In the genomic region with DNA sequence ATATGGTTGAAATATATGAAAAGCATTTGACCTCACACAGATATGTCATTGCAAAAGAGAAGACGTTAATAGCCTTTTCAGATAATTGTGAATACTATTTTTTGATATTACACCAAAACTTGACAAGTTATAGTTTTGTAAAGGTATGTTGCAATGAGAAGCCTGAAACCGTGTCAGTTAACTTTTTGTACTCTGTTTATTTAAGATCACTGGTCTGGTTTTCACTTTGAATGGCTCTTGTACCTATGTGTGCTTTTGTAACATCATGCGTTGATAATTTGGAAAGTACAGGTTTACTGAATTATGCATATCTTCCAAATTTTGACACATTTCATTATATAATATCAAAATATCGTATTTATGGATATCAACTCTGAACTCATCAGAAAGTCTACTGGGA, we compare ENCODE assay signal across 10 cellular contexts.
"Had no signal": no experiment of that assay in that cellular context is flagged by ENCODE, and none has a peak within 500 bp of the region (broad histone marks: within the 10 kb centered on the region; RNA-seq: fewer than 3 reads in every experiment).

No MANE protein-coding gene starts in this region.

- H3K36me3 ChIP-seq: HAP-1 had no signal

- FAIRE-seq: H1 had no signal

- H2AFZ ChIP-seq: GM23248, GM23338 had no signal

- H3K9ac ChIP-seq: GM23248 had no signal

- H3K27ac ChIP-seq: GM23248 had no signal

- H3K4me2 ChIP-seq: GM23338 had no signal

- DNase-seq: GM23248, GOT3, H7, H9, HCEC 1CT, HFFc6 had no signal

- H3K9me3 ChIP-seq: HAP-1 had no signal

- H3K4me3 ChIP-seq: GM23248, GM23338, HAP-1 had no signal

- ATAC-seq: GM23338, HCT116 had no signal
